In genomic region chr9:92507496-92507895, GRCh38 we compare ENCODE assay signal across 16 cellular contexts. TPM values are rescaled to one million over a fixed set of nuclear protein-coding genes. Genes with fewer than 3 reads are reported as not detected.
DNase-seq lines count a peak whose midpoint lies in the region; ATAC-seq and TF ChIP-seq lines count a peak whose summit lies in the region.
"Had no signal": no experiment of that assay in that cellular context is flagged by ENCODE, and none has a peak within 500 bp of the region (broad histone marks: within the 10 kb centered on the region; RNA-seq: fewer than 3 reads in every experiment).

No MANE protein-coding gene starts in this region.

- POLR2A ChIA-PET in AG04450 (lab: Yijun Ruan, JAX) (no interaction called here), RWPE1 (lab: Yijun Ruan, JAX; ENCODE audit: low non-redundant PET) (no interaction called here)

- WGBS in esophagus squamous epithelium, 2 donors: 67% methylated on average over 4 of the region's 4 CpGs

- CTCF ChIA-PET in AG04450 (lab: Charles Lee): interaction anchor here (0.6 to 1.4 kb wide), 3 partner anchors 13 to 383 kb away, joined by 3 read pairs; no protein-coding TSS in a partner anchor
- CTCF ChIA-PET in RWPE1 (lab: Yijun Ruan, JAX): no interaction called here

- no peak for TF ChIP-seq POLR2A in esophagus squamous epithelium (IDR thresholded peaks at IDR 0.05)
- no peak for TF ChIP-seq POLR2A in gastrocnemius medialis (IDR thresholded peaks at IDR 0.05)

- H3K4me3 ChIP-seq in AG04450 (ENCODE audit: low read depth, low read length) (no peak overlapping the region), esophagus squamous epithelium (no peak overlapping the region), skeletal muscle tissue (ENCODE audit: low read length in 3 of 3) (no peak overlapping the region), gastrocnemius medialis (no peak overlapping the region)
- H3K4me3 ChIP-seq: GM12878 had no signal

- H3K36me3 ChIP-seq in esophagus squamous epithelium (no peaks in the 10 kb centered on the region), skeletal muscle tissue (ENCODE audit: control insufficient read depth in 3 of 3, insufficient read depth in 3 of 3, low read length in 3 of 3) (peaks cover 0 to 3% (median 0%) of the 10 kb centered on the region in 3 donors), gastrocnemius medialis (no peaks in the 10 kb centered on the region)

- DNase-seq in AG04450 (ENCODE audit: low read depth, low spot score) (no peak), RWPE1 (ENCODE audit: low spot score) (no peak), esophagus squamous epithelium (lab: John Stamatoyannopoulos, UW) (no peak), gastrocnemius medialis (no peak), CD1c-positive myeloid dendritic cell (ENCODE audit: extremely low spot score) (no peak)
- DNase-seq: activated gamma-delta T cell treated with Interleukin-2 at 50 U/mL for 16 hours; effector CD4-positive, alpha-beta T cell; naive thymus-derived CD8-positive, alpha-beta T cell; NCI-H2029; NCI-H524 treated with DMSO at 0.1 percent for 48 hours; stimulated activated CD4-positive, alpha-beta T cell treated with anti-CD3 and anti-CD28 coated beads, Interleukin-4, amount 100 ng/mL, for 1 hour had no signal

- H3K9ac ChIP-seq in skeletal muscle tissue (ENCODE audit: low read depth in 1 of 3, low read length in 3 of 3): no peak overlapping the region

- H3K4me1 ChIP-seq in esophagus squamous epithelium (peaks cover 4 to 60% (median 43%) of the 10 kb centered on the region in 3 donors), skeletal muscle tissue (ENCODE audit: control insufficient read depth in 3 of 3, insufficient read depth in 3 of 3, low read length in 3 of 3) (peaks cover 10 to 14% (median 11%) of the 10 kb centered on the region in 3 donors), gastrocnemius medialis (peaks cover 5% of the 10 kb centered on the region in 2 donors)

- ATAC-seq in GM21526 (IDR thresholded peaks at IDR 0.05; ENCODE audit: low FRiP score, unreplicated experiment) (no peak), gastrocnemius medialis (no peak), HG03095 (IDR thresholded peaks at IDR 0.05; ENCODE audit: unreplicated experiment) (no peak)
- ATAC-seq: GM12878; naive thymus-derived CD8-positive, alpha-beta T cell; WTC11 had no signal

- no peak for TF ChIP-seq CTCF in AG04450 (IDR thresholded peaks at IDR 0.05; ENCODE audit: low read depth, low read length)
- no peak for TF ChIP-seq CTCF in RWPE1 (conservative IDR thresholded peaks at IDR 0.05; ENCODE audit: low read depth)
- TF ChIP-seq CTCF in esophagus squamous epithelium (IDR thresholded peaks at IDR 0.05): no peak
- TF ChIP-seq CTCF in gastrocnemius medialis (IDR thresholded peaks at IDR 0.05 in 4 of 5, conservative IDR thresholded peaks at IDR 0.05 in 1 of 5): no peak

- in situ Hi-C loops in gastrocnemius medialis (cut with MboI; ENCODE audit: low sequenced_read_pairs in 4 of 4): loop anchor here in 1 of 4 donors (25.0 kb wide), 1 partner anchor 105 kb away; no protein-coding TSS in a partner anchor

- H3K9me3 ChIP-seq in AG04450 (ENCODE audit: control insufficient read depth, insufficient read depth, low read length): no peaks in the 10 kb centered on the region
- H3K9me3 ChIP-seq in esophagus squamous epithelium: no peaks in the 10 kb centered on the region
- H3K9me3 ChIP-seq in skeletal muscle tissue (ENCODE audit: control insufficient read depth in 3 of 3, low read length in 3 of 3): no peaks in the 10 kb centered on the region
- no peaks in the 10 kb centered on the region for H3K9me3 ChIP-seq in gastrocnemius medialis

- intact Hi-C loops in esophagus squamous epithelium (cut with DNase I) (loop anchor here (10.0 kb wide), 1 partner anchor 87 kb away; no protein-coding TSS in a partner anchor), gastrocnemius medialis (cut with DNase I; ENCODE audit: low total_unique reads) (loop anchor here (10.0 kb wide), 1 partner anchor 127 kb away; no protein-coding TSS in a partner anchor)

- H3K27me3 ChIP-seq in AG04450 (ENCODE audit: control insufficient read depth, insufficient read depth, low read length) (no peaks in the 10 kb centered on the region), esophagus squamous epithelium (no peaks in the 10 kb centered on the region), skeletal muscle tissue (ENCODE audit: control insufficient read depth in 3 of 3, insufficient read depth in 3 of 3, low read length in 3 of 3) (no peaks in the 10 kb centered on the region), gastrocnemius medialis (no peaks in the 10 kb centered on the region)

- H3K27ac ChIP-seq in AG04450 (ENCODE audit: low read depth, low read length): peak overlapping the region; percentile 43
- peak overlapping the region; percentile 97 for H3K27ac ChIP-seq in RWPE1
- H3K27ac ChIP-seq in esophagus squamous epithelium: peak overlapping the region; percentile 64 to 87 (median 75)
- peak overlapping the region; percentile 41 for H3K27ac ChIP-seq in skeletal muscle tissue (ENCODE audit: low read depth, low read length)
- H3K27ac ChIP-seq in gastrocnemius medialis: peak overlapping the region in 1 of 4 donors; percentile 18

RNA-seq across cellular contexts. Expression of gene ASPN, which starts 25.2 kb away (rescaled TPM):
- polyA plus RNA-seq in AG04450 (2011; rRNA removed): 0.92 and 1.1 TPM in 2 replicates
- 0.23 and 0.61 TPM in 2 replicates for polyA minus RNA-seq in AG04450 (2011; rRNA and poly(A)+ RNA removed)
- total RNA-seq in esophagus squamous epithelium (1 to 10 TPM in 2 of 4 donors, under 1 TPM in 2; 0.34 to 7.4 (median 1.8) TPM), skeletal muscle tissue (213 TPM), gastrocnemius medialis (1 to 10 TPM; 1.4 to 4.2 (median 3.1) TPM)
- total RNA-seq: GM12878; naive thymus-derived CD8-positive, alpha-beta T cell; WTC11 had no signal
- polyA plus RNA-seq: naive thymus-derived CD8-positive, alpha-beta T cell had no signal

RNA-seq across cellular contexts. Expression of gene ECM2, which starts 28.3 kb away (rescaled TPM):
- polyA plus RNA-seq in AG04450 (2011; rRNA removed): 1.6 and 2.2 TPM in 2 replicates
- polyA minus RNA-seq in AG04450 (2011; rRNA and poly(A)+ RNA removed): 0.64 and 0.87 TPM in 2 replicates
- total RNA-seq in esophagus squamous epithelium: 10 to 100 TPM in 1 of 4 donors, 1 to 10 TPM in 2, under 1 TPM in 1; 0.57 to 13.1 (median 3.5) TPM
- 28.7 TPM for total RNA-seq in skeletal muscle tissue
- 1 to 10 TPM; 1.5 to 9.7 (median 3.9) TPM for total RNA-seq in gastrocnemius medialis
- total RNA-seq: naive thymus-derived CD8-positive, alpha-beta T cell; WTC11 had no signal
- polyA plus RNA-seq: naive thymus-derived CD8-positive, alpha-beta T cell had no signal

Comparison
In these comparisons a context has a peak if more than half of its experiments do, and no peak if none do; other contexts are left out.
1. RNA of gene ASPN, which starts 25.2 kb away (total RNA-seq): 213 TPM in skeletal muscle tissue (single experiment); 1.4 to 4.2 TPM in gastrocnemius medialis and 0.34 to 7.4 TPM in esophagus squamous epithelium; every median in the first group is over 10 times any median in the second.